ENCODE assay signal across 30 cellular contexts in the genomic region with DNA sequence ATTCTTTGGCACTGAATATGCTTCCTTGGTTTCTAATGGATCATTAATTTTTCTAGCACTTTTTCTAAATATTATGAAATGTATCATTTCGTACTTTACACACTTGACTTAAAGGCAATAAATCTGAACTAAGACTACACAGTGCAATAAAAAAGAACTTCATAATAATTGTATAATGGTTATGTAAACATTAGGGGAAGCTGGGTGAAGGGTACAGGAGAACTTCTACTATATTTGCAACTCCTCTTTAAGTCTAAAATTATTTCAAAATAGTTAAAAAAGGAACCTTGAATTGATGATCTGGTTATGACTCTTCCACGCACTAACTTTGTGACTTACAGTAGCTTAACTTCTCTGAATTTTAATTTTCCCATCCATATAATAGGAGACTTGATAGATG. TPM values are rescaled to one million over a fixed set of nuclear protein-coding genes. Genes with fewer than 3 reads are reported as not detected.
"Had no signal": no experiment of that assay in that cellular context is flagged by ENCODE, and none has a peak within 500 bp of the region (broad histone marks: within the 10 kb centered on the region; RNA-seq: fewer than 3 reads in every experiment).

No MANE protein-coding gene starts in this region.

- H3K36me3 ChIP-seq: adrenal gland, ascending aorta, brain microvascular endothelial cell, breast epithelium, cardiac muscle cell had no signal

- H3K9me3 ChIP-seq: adrenal gland, ascending aorta, body of pancreas, breast epithelium had no signal

- H3K4me1 ChIP-seq: adrenal gland, ascending aorta, body of pancreas, breast epithelium had no signal

- ATAC-seq: activated naive CD4-positive, alpha-beta T cell treated with anti-CD3 and anti-CD28 coated beads, Interleukin-2, amount 50 U/mL, for 72 hours; activated naive CD8-positive, alpha-beta T cell treated with anti-CD3 and anti-CD28 coated beads, Interleukin-2, amount 50 U/mL, for 24 hours; activated T-cell treated with anti-CD3 and anti-CD28 coated beads, Interleukin-2, amount 50 U/mL, for 4 hours; activated T-cell treated with anti-CD3 and anti-CD28 coated beads, Interleukin-2, amount 50 U/mL, for 72 hours; activated T-helper 17 cell treated with anti-CD3 and anti-CD28 coated beads, Interleukin-2, amount 50 U/mL, for 72 hours; body of pancreas had no signal

- H3K27me3 ChIP-seq: adrenal gland, ascending aorta, body of pancreas, breast epithelium had no signal

- H3K27ac ChIP-seq: adrenal gland, ascending aorta, body of pancreas, brain microvascular endothelial cell, breast epithelium, cardiac muscle cell had no signal

- H3K4me3 ChIP-seq: adrenal gland, ascending aorta, body of pancreas, breast epithelium, cardiac muscle cell had no signal

- DNase-seq: activated effector memory CD4-positive, alpha-beta T cell treated with anti-CD3 and anti-CD28 coated beads, Interleukin-2, amount 50 U/mL, for 16 hours; activated effector memory CD4-positive, alpha-beta T cell treated with Interleukin-2 at 50 U/mL for 16 hours; activated gamma-delta T cell; activated gamma-delta T cell treated with Interleukin-2 at 50 U/mL for 16 hours; activated naive CD4-positive, alpha-beta T cell; activated naive CD4-positive, alpha-beta T cell treated with anti-CD3 and anti-CD28 coated beads for 36 hours; activated naive CD4-positive, alpha-beta T cell treated with anti-CD3 and anti-CD28 coated beads, Interleukin-2, amount 10 ng/mL, durations not matched to agents 7 days and 5 days; activated naive CD4-positive, alpha-beta T cell treated with anti-CD3 and anti-CD28 coated beads, Interleukin-2, amount 50 U/mL, for 16 hours; activated naive CD4-positive, alpha-beta T cell treated with Interleukin-2 at 50 U/mL for 16 hours; activated naive CD8-positive, alpha-beta T cell treated with anti-CD3 and anti-CD28 coated beads for 36 hours; activated naive CD8-positive, alpha-beta T cell treated with anti-CD3 and anti-CD28 coated beads, Interleukin-2, amount 10 ng/mL, durations not matched to agents 7 days and 5 days; activated naive CD8-positive, alpha-beta T cell treated with anti-CD3 and anti-CD28 coated beads, Interleukin-2, amount 50 U/mL, for 24 hours; activated T-cell treated with anti-CD3 and anti-CD28 coated beads, Interleukin-2, amount 50 U/mL, for 24 hours; activated T-cell treated with anti-CD3 and anti-CD28 coated beads, Interleukin-2, amount 50 U/mL, for 4 hours; activated T-cell treated with anti-CD3 and anti-CD28 coated beads, Interleukin-2, amount 50 U/mL, for 48 hours; activated T-cell treated with anti-CD3 and anti-CD28 coated beads, Interleukin-2, amount 50 U/mL, for 72 hours; adrenal gland; amniotic stem cell; amygdala; anterior cingulate cortex; body of pancreas; brain microvascular endothelial cell; caudate nucleus; central memory CD4-positive, alpha-beta T cell; cerebellar nuclear complex had no signal

RNA-seq across cellular contexts. Expression of a gene that starts 5.1 kb away (rescaled TPM):
- total RNA-seq: activated naive CD4-positive, alpha-beta T cell treated with anti-CD3 and anti-CD28 coated beads for 36 hours; activated T-cell treated with anti-CD3 and anti-CD28 coated beads, Interleukin-2, amount 50 U/mL, for 4 hours had no signal
